In genomic region chr1:244863491-244864252, GRCh38 we compare ENCODE assay signal across 8 cellular contexts. TPM values are rescaled to one million over a fixed set of nuclear protein-coding genes. Genes with fewer than 3 reads are reported as not detected.
DNase-seq lines count a peak whose midpoint lies in the region; ATAC-seq and TF ChIP-seq lines count a peak whose summit lies in the region.

No MANE protein-coding gene starts in this region.

- intact Hi-C loops in heart right ventricle (cut with DNase I) = loop anchor here in 9 of 10 donors (1.0 to 10.0 kb wide), 15 partner anchors 27 to 411 kb away; partner anchors contain the start of genes COX20 (in 5 of the 9), ADSS2 (in 1 of the 9) and DESI2 (in 1 of the 9)
- intact Hi-C loops in sigmoid colon (cut with DNase I) = loop anchor here (1.0 to 10.0 kb wide), 5 partner anchors 28 to 291 kb away; partner anchors contain the start of genes COX20, DESI2 and KIF26B

- peak overlapping the region; percentile 99 to 100 (median 100) for H3K27ac ChIP-seq in heart right ventricle
- H3K27ac ChIP-seq in sigmoid colon = peak overlapping the region; percentile 99 to 100 (median 100)

- peak; percentile 2 for ATAC-seq in HG03460 (IDR thresholded peaks at IDR 0.05; ENCODE audit: unreplicated experiment)
- peak in 5 of 8 donors; percentile 3 to 74 (median 8) for ATAC-seq in heart right ventricle

- H3K36me3 ChIP-seq in heart right ventricle (peaks cover 0 to 39% (median 27%) of the 10 kb centered on the region in 9 donors), sigmoid colon (peaks cover 5 to 25% (median 16%) of the 10 kb centered on the region in 4 donors)

- no peak for TF ChIP-seq POLR2A in sigmoid colon (IDR thresholded peaks at IDR 0.05)

- no peak for TF ChIP-seq EP300 in sigmoid colon (IDR thresholded peaks at IDR 0.05)

- H3K9me3 ChIP-seq in heart right ventricle (no peaks in the 10 kb centered on the region), sigmoid colon (no peaks in the 10 kb centered on the region)

- 0 to 1% methylated on average over 55 to 88 of the region's 92 CpGs for WGBS in heart right ventricle, 2 donors
- whole genome bisulfite sequencing in sigmoid colon, 2 donors = 0 to 1% methylated on average over 92 of the region's 92 CpGs

- H3K4me3 ChIP-seq in heart right ventricle (peak overlapping the region; percentile 87 to 100 (median 93)), sigmoid colon (peak overlapping the region; percentile 92 to 99 (median 98))

- H3K27me3 ChIP-seq in heart right ventricle (no peaks in the 10 kb centered on the region), sigmoid colon (no peaks in the 10 kb centered on the region)

- DNase-seq in activated effector memory CD4-positive, alpha-beta T cell treated with anti-CD3 and anti-CD28 coated beads, Interleukin-2, amount 50 U/mL, for 16 hours = peak; percentile 78
- DNase-seq in activated effector memory CD4-positive, alpha-beta T cell treated with Interleukin-2 at 50 U/mL for 16 hours = no peak
- peak; percentile 16 to 24 for DNase-seq in activated T-helper 1 cell treated with anti-CD3 and anti-CD28 coated beads, Interleukin-2, amount 50 U/mL, for 16 hours (ENCODE audit: low read depth in 1 of 2, low spot score in 1 of 2)
- DNase-seq in heart right ventricle = peak; percentile 34 to 60
- DNase-seq in sigmoid colon = no peak
- no peak for DNase-seq in COLO829 (ENCODE audit: low spot score)
- no peak for DNase-seq in NCI-H2081 treated with DMSO at 0.1 percent for 48 hours (lab: John Stamatoyannopoulos, UW)

- H3K4me1 ChIP-seq in heart right ventricle (peaks cover 15 to 57% (median 49%) of the 10 kb centered on the region in 9 donors), sigmoid colon (peaks cover 0 to 49% (median 45%) of the 10 kb centered on the region in 4 donors)

- TF ChIP-seq CTCF in heart right ventricle (IDR thresholded peaks at IDR 0.05) (no peak), sigmoid colon (IDR thresholded peaks at IDR 0.05) (no peak)

RNA-seq across cellular contexts. Expression of gene HNRNPU, which starts 0.7 kb away (rescaled TPM):
- total RNA-seq in heart right ventricle (100 to 1,000 TPM; 158 to 200 (median 175) TPM), sigmoid colon (100 to 1,000 TPM; 264 to 339 (median 282) TPM)
- polyA plus RNA-seq in heart right ventricle (100 to 1,000 TPM in 1 of 2 donors, 10 to 100 TPM in 1; 91.0 to 107 TPM), sigmoid colon (100 to 1,000 TPM in 1 of 3 donors, 10 to 100 TPM in 2; 71.0 to 201 (median 82.3) TPM)

RNA-seq across cellular contexts. Expression of gene COX20, which starts 28.2 kb away (rescaled TPM):
- 10 to 100 TPM; 56.6 to 94.1 (median 64.4) TPM for total RNA-seq in heart right ventricle
- 100 to 1,000 TPM in 1 of 2 donors, 10 to 100 TPM in 1; 59.1 to 139 TPM for polyA plus RNA-seq in heart right ventricle
- total RNA-seq in sigmoid colon = 100 to 1,000 TPM in 1 of 4 donors, 10 to 100 TPM in 3; 59.7 to 132 (median 79.9) TPM
- polyA plus RNA-seq in sigmoid colon = 10 to 100 TPM; 35.2 to 62.4 (median 53.5) TPM

Comparison
In these comparisons a context has a peak if more than half of its experiments do, and no peak if none do; other contexts are left out.
1. DNase-seq: peak in activated effector memory CD4-positive, alpha-beta T cell treated with anti-CD3 and anti-CD28 coated beads, Interleukin-2, amount 50 U/mL, for 16 hours (single experiment), activated T-helper 1 cell treated with anti-CD3 and anti-CD28 coated beads, Interleukin-2, amount 50 U/mL, for 16 hours (2 of 2) and heart right ventricle (2 of 2); none in activated effector memory CD4-positive, alpha-beta T cell treated with Interleukin-2 at 50 U/mL for 16 hours (single experiment), sigmoid colon (single experiment), COLO829 (single experiment) and NCI-H2081 treated with DMSO at 0.1 percent for 48 hours (single experiment).